Comparison of ENCODE assay signal across 6 cellular contexts in the genomic region with DNA sequence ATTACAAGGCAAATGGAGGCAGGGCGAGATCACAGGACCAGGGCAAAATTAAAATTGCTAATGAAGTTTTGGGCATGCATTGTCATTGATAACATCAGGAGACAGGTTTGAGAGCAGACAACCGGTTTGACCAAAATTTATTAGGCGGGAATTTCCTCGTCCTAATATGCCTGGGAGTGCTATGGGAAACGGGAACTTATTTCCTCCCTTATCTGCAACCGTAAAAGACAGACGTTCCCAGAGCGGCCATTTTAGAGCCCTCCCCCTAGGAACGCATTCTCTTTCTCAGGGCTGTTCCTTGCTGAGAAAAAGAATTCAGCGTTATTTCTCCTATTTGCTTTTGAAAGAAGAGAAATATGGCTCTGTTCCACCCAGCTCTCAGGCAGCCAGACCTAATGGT. TPM values are rescaled to one million over a fixed set of nuclear protein-coding genes. Genes with fewer than 3 reads are reported as not detected.
DNase-seq lines count a peak whose midpoint lies in the region; ATAC-seq and TF ChIP-seq lines count a peak whose summit lies in the region.
"Not testable (repeated sequence)": the region's sequence is repeated elsewhere in the genome, so short reads cannot be mapped to it uniquely, and the experiment has no call there.

No MANE protein-coding gene starts in this region.

- not testable (repeated sequence) for H4K20me1 ChIP-seq in GM23338 (replicated peaks; ENCODE audit: insufficient read depth)

- H2AFZ ChIP-seq in GM23338 = not testable (repeated sequence)

- H3K79me2 ChIP-seq in GM23338 (replicated peaks; ENCODE audit: insufficient read depth) = peaks cover 36% of the 10 kb centered on the region

- H3K27me3 ChIP-seq in GM23338 (ENCODE audit: insufficient read depth); HUES48 (ENCODE audit: control insufficient read depth, insufficient read depth, low read length); Panc1 (ENCODE audit: control insufficient read depth, insufficient read depth, low read length); endodermal cell (ENCODE audit: control insufficient read depth, insufficient read depth, low read length, poor library complexity, severe bottlenecking); iPS-20b (ENCODE audit: insufficient read depth, low read length): not testable (repeated sequence)

- peaks cover 54% of the 10 kb centered on the region for H3K36me3 Mint-ChIP-seq in GM23338 (ENCODE audit: low read depth)
- peaks cover 96% of the 10 kb centered on the region for H3K36me3 Mint-ChIP-seq in activated T-helper 17 cell treated with anti-CD3 and anti-CD28 coated beads, Interleukin-2, amount 50 U/mL, for 72 hours (ENCODE audit: low read depth)
- peaks cover 74% of the 10 kb centered on the region for H3K36me3 Mint-ChIP-seq in endodermal cell (ENCODE audit: low read depth)

- not testable (repeated sequence) for H3K9me2 ChIP-seq in GM23338 (ENCODE audit: insufficient read depth)

- in situ Hi-C loops in Panc1 (cut with HindIII; ENCODE audit: low pct_unique_long_range_greater_than_20kb, low sequenced_read_pairs) = not testable (repeated sequence)

- H3K27me3 Mint-ChIP-seq in GM23338 (ENCODE audit: insufficient read depth, low read depth, poor library complexity); activated T-helper 17 cell treated with anti-CD3 and anti-CD28 coated beads, Interleukin-2, amount 50 U/mL, for 72 hours; endodermal cell (ENCODE audit: insufficient read depth): not testable (repeated sequence)

- DNase-seq in GM23338 (ENCODE audit: low spot score) (peak; percentile 64), endodermal cell (peak; percentile 67)
- not testable (repeated sequence) for DNase-seq in Panc1 (ENCODE audit: low read depth, low spot score)

- peak overlapping the region; percentile 7; the same call in 1 of the 2 replicates for H3K4me3 ChIP-seq in GM23338
- H3K4me3 ChIP-seq in HUES48 (ENCODE audit: low read depth, low read length); Panc1 (ENCODE audit: low read depth in 2 of 2, low read length in 2 of 2); endodermal cell (ENCODE audit: low read length): not testable (repeated sequence)
- H3K4me3 ChIP-seq in iPS-20b (ENCODE audit: low read length) = peak overlapping the region; percentile 22; the same call in 1 of the 2 replicates

- not testable (repeated sequence) for H3K9me3 Mint-ChIP-seq in GM23338; activated T-helper 17 cell treated with anti-CD3 and anti-CD28 coated beads, Interleukin-2, amount 50 U/mL, for 72 hours
- H3K9me3 Mint-ChIP-seq in endodermal cell = peaks cover 22% of the 10 kb centered on the region

- H3K27ac ChIP-seq in GM23338 (ENCODE audit: low read depth) (peak overlapping the region; percentile 92), HUES48 (ENCODE audit: low read depth, low read length) (peak overlapping the region; percentile 53), iPS-20b (ENCODE audit: low read length) (peak overlapping the region; percentile 70)
- not testable (repeated sequence) for H3K27ac ChIP-seq in Panc1 (ENCODE audit: low read length); endodermal cell (ENCODE audit: low read depth, low read length)

- not testable (repeated sequence) for TF ChIP-seq CTCF in GM23338 (conservative IDR thresholded peaks at IDR 0.05; ENCODE audit: low read depth in 2 of 2); Panc1 (IDR thresholded peaks at IDR 0.05); endodermal cell (conservative IDR thresholded peaks at IDR 0.05)

- POLR2A ChIA-PET in Panc1 (lab: Charles Lee) = not testable (repeated sequence)

- peaks cover 40% of the 10 kb centered on the region for H3K4me1 Mint-ChIP-seq in GM23338
- peaks cover 18% of the 10 kb centered on the region for H3K4me1 Mint-ChIP-seq in activated T-helper 17 cell treated with anti-CD3 and anti-CD28 coated beads, Interleukin-2, amount 50 U/mL, for 72 hours
- not testable (repeated sequence) for H3K4me1 Mint-ChIP-seq in endodermal cell

- H3K9ac ChIP-seq in HUES48 (ENCODE audit: low read depth, low read length); endodermal cell (ENCODE audit: extremely low read depth, low read length, poor library complexity, severe bottlenecking): not testable (repeated sequence)
- H3K9ac ChIP-seq in iPS-20b (ENCODE audit: low read depth, low read length) = peak overlapping the region; percentile 63; the same call in 1 of the 2 replicates

- H3K4me1 ChIP-seq in GM23338 (ENCODE audit: insufficient read depth); HUES48 (ENCODE audit: control insufficient read depth, insufficient read depth, low read length); Panc1 (ENCODE audit: control insufficient read depth, insufficient read depth, low read length); endodermal cell (ENCODE audit: control insufficient read depth, insufficient read depth, low read length); iPS-20b (ENCODE audit: insufficient read depth, low read length): not testable (repeated sequence)

- intact Hi-C loops in Panc1 (cut with micrococcal nuclease; ENCODE audit: unreplicated experiment) = not testable (repeated sequence)

- H3F3A ChIP-seq in GM23338 (replicated peaks; ENCODE audit: low read depth) = not testable (repeated sequence)

- H3K36me3 ChIP-seq in GM23338 (ENCODE audit: insufficient read depth); Panc1 (ENCODE audit: control insufficient read depth, insufficient read depth, low read length): not testable (repeated sequence)
- peaks cover 13% of the 10 kb centered on the region for H3K36me3 ChIP-seq in HUES48 (ENCODE audit: control insufficient read depth, insufficient read depth, low read length)
- peaks cover 20% of the 10 kb centered on the region for H3K36me3 ChIP-seq in endodermal cell (ENCODE audit: control insufficient read depth, insufficient read depth, low read length)
- H3K36me3 ChIP-seq in iPS-20b (ENCODE audit: insufficient read depth, low read depth, low read length) = 0 out of 2 replicates have a peak, but pooled peaks cover 11% of the 10 kb centered on the region

- H3K4me3 Mint-ChIP-seq in GM23338 = peak overlapping the region; percentile 34
- not testable (repeated sequence) for H3K4me3 Mint-ChIP-seq in activated T-helper 17 cell treated with anti-CD3 and anti-CD28 coated beads, Interleukin-2, amount 50 U/mL, for 72 hours; endodermal cell

- CTCF ChIA-PET in Panc1 (lab: Charles Lee) = not testable (repeated sequence)

- H3K27ac Mint-ChIP-seq in GM23338 = peak overlapping the region; percentile 94
- peak overlapping the region; percentile 29 for H3K27ac Mint-ChIP-seq in activated T-helper 17 cell treated with anti-CD3 and anti-CD28 coated beads, Interleukin-2, amount 50 U/mL, for 72 hours
- H3K27ac Mint-ChIP-seq in endodermal cell = not testable (repeated sequence)

- 0 out of 2 replicates have a peak overlapping the region, but pooled peaks have one; percentile 2 for H3K4me2 ChIP-seq in GM23338

- ATAC-seq in GM23338 = peak; percentile 59
- ATAC-seq in Panc1; activated T-helper 17 cell treated with anti-CD3 and anti-CD28 coated beads, Interleukin-2, amount 50 U/mL, for 72 hours (replicated peaks): not testable (repeated sequence)

- TSS peak; percentile 25 for BruUV-seq in Panc1 (replicated peaks; lab: Mats Ljungman, UMichigan)

- not testable (repeated sequence) for H3K9me3 ChIP-seq in HUES48 (ENCODE audit: control insufficient read depth, insufficient read depth, low read length); Panc1 (ENCODE audit: control insufficient read depth, insufficient read depth, low read depth, low read length); iPS-20b (ENCODE audit: insufficient read depth, low read depth, low read length)
- H3K9me3 ChIP-seq in endodermal cell (ENCODE audit: control insufficient read depth, low read length) = peaks cover 17% of the 10 kb centered on the region

- 88 to 89% methylated on average over 9 to 10 of the region's 10 CpGs for WGBS in endodermal cell (ENCODE audit: insufficient coverage in 1 of 2, insufficient read length in 1 of 2), 2 experiments

RNA-seq across cellular contexts. Expression of gene POM121, which starts 16.5 kb away (rescaled TPM):
- total RNA-seq in GM23338 (2014; rRNA removed; shearing (Covaris generic)) = 37.1 and 39.8 TPM in 2 replicates
- 24.1 and 24.5 TPM in 2 replicates for polyA plus RNA-seq in GM23338 (2016; fragmentation: Nextera tagmentation; extraction: Ambion mirVana)
- total RNA-seq in Panc1 (2021; ENCODE audit: unreplicated experiment) (62.4 TPM), endodermal cell (10 to 100 TPM; 51.6 to 56.0 TPM)
- polyA plus RNA-seq in Panc1 (2012; ENCODE audit: insufficient read length) = 53.1 TPM
- 100 to 1,000 TPM in 1 of 2 donors, 10 to 100 TPM in 1; 86.1 to 132 TPM for total RNA-seq in activated T-helper 17 cell treated with anti-CD3 and anti-CD28 coated beads, Interleukin-2, amount 50 U/mL, for 72 hours
- 47.5 TPM for polyA plus RNA-seq in endodermal cell (2013, experiment 1 of 2)
- 43.5 TPM for polyA plus RNA-seq in endodermal cell (2013, experiment 2 of 2)
